1 cellular context compared by ENCODE assay signal in genomic region chr7:76409537-76409936, GRCh38.
TF ChIP-seq lines count a peak whose summit lies in the region.

TSS of gene SSC4D (minus strand) at chr7:76409697. CDS start at chr7:76404439, 5,258 bp downstream.

TF ChIP-seq in HepG2, 621 proteins besides CTCF, POLR2A, EP300 and RAD21 (continued from another document):
- TF ChIP-seq ARID4A (CRISPR knock-in tag; IDR thresholded peaks at IDR 0.05; ENCODE audit: borderline replicate concordance): peak; percentile 63; the same call in 1 of the 2 replicates
- no peak for TF ChIP-seq ZNF574 (CRISPR knock-in tag; IDR thresholded peaks at IDR 0.05)
- TF ChIP-seq ZFYVE20 (CRISPR knock-in tag; IDR thresholded peaks at IDR 0.05; ENCODE audit: borderline replicate concordance, low read depth): no peak
- peak; percentile 84 for TF ChIP-seq SP5 (CRISPR knock-in tag; IDR thresholded peaks at IDR 0.05; ENCODE audit: borderline replicate concordance, low read depth)
- TF ChIP-seq ARNT (IDR thresholded peaks at IDR 0.05): no peak
- TF ChIP-seq ZNF549 (CRISPR knock-in tag; IDR thresholded peaks at IDR 0.05): no peak
- TF ChIP-seq RARA (CRISPR knock-in tag; IDR thresholded peaks at IDR 0.05): peak; percentile 31; the same call in 1 of the 2 replicates
- TF ChIP-seq CERS6 (CRISPR knock-in tag; IDR thresholded peaks at IDR 0.05): no peak
- no peak for TF ChIP-seq ZNF234 (CRISPR knock-in tag; conservative IDR thresholded peaks at IDR 0.05)
